Comparison of ENCODE assay signal across 15 cellular contexts in genomic region chr10:104735036-104735435, GRCh38.
DNase-seq lines count a peak whose midpoint lies in the region; ATAC-seq and TF ChIP-seq lines count a peak whose summit lies in the region.
"Had no signal": no experiment of that assay in that cellular context is flagged by ENCODE, and none has a peak within 500 bp of the region (broad histone marks: within the 10 kb centered on the region; RNA-seq: fewer than 3 reads in every experiment).

No MANE protein-coding gene starts in this region.

- TF ChIP-seq CTCF in heart right ventricle (IDR thresholded peaks at IDR 0.05) (no peak), neural progenitor cell (IDR thresholded peaks at IDR 0.05) (no peak)

- H3K27ac ChIP-seq in heart right ventricle, result no peak overlapping the region
- H3K27ac ChIP-seq in neural progenitor cell, result no peak overlapping the region

- 11 to 24% methylated on average over 8 of the region's 8 CpGs for WGBS in heart right ventricle, 2 donors

- ATAC-seq in heart right ventricle (peak in 7 of 8 donors; percentile 28 to 84 (median 68)), GM21447 (IDR thresholded peaks at IDR 0.05; ENCODE audit: unreplicated experiment) (no peak), esophagus mucosa (no peak)

- H3K4me1 ChIP-seq in heart right ventricle (peaks cover 0 to 27% (median 8%) of the 10 kb centered on the region in 9 donors), neural progenitor cell (peaks cover 23% of the 10 kb centered on the region)

- H3K27ac Mint-ChIP-seq in neural progenitor cell, result peak overlapping the region; percentile 42
- H3K27ac Mint-ChIP-seq: activated CD4-positive, alpha-beta memory T cell treated with anti-CD3 and anti-CD28 coated beads, Interleukin-2, amount 10 ng/mL, durations not matched to agents 7 days and 5 days; activated T-helper 1 cell treated with anti-CD3 and anti-CD28 coated beads, Interleukin-12 subunit alpha, Interleukin-12 subunit beta, Interleukin-2, Interleukin-4 antibody, amounts not matched to agents 30 ng/mL and 10 ng/mL and 1 ng/mL, durations not matched to agents 14 hours and 24 hours and 36 hours; progenitor cell of endocrine pancreas had no signal

- intact Hi-C loops in heart right ventricle (cut with DNase I), result no loop called here

- H3K4me3 ChIP-seq in heart right ventricle (no peak overlapping the region), neural progenitor cell (peak overlapping the region; percentile 40)

- no peaks in the 10 kb centered on the region for H3K79me2 ChIP-seq in neural progenitor cell (ENCODE audit: low read depth)

- H3K4me2 ChIP-seq in neural progenitor cell, result peak overlapping the region; percentile 79

- no peak overlapping the region for H3K9ac ChIP-seq in neural progenitor cell

- DNase-seq in G401 (ENCODE audit: low spot score) (peak; percentile 5), NCI-H69 (lab: John Stamatoyannopoulos, UW) (peak; percentile 40), heart right ventricle (peak in 1 of 2 donors; percentile 40), neural progenitor cell (ENCODE audit: low spot score) (peak; percentile 72), T-helper 1 cell (no peak), GM03348 (ENCODE audit: low spot score) (no peak)
- DNase-seq: activated CD4-positive, alpha-beta memory T cell treated with anti-CD3 and anti-CD28 coated beads, Interleukin-2, amount 10 ng/mL, durations not matched to agents 7 days and 5 days; KBM-7; kidney glomerular epithelial cell; NCI-H1048 had no signal

- no peaks in the 10 kb centered on the region for H4K20me1 ChIP-seq in neural progenitor cell (ENCODE audit: low read depth)

- H3K4me3 Mint-ChIP-seq in neural progenitor cell, result peak overlapping the region; percentile 82
- H3K4me3 Mint-ChIP-seq: activated CD4-positive, alpha-beta memory T cell treated with anti-CD3 and anti-CD28 coated beads, Interleukin-2, amount 10 ng/mL, durations not matched to agents 7 days and 5 days; activated T-helper 1 cell treated with anti-CD3 and anti-CD28 coated beads, Interleukin-12 subunit alpha, Interleukin-12 subunit beta, Interleukin-2, Interleukin-4 antibody, amounts not matched to agents 30 ng/mL and 10 ng/mL and 1 ng/mL, durations not matched to agents 14 hours and 24 hours and 36 hours; central memory CD8-positive, alpha-beta T cell had no signal

- H3K9me3 ChIP-seq in heart right ventricle (no peaks in the 10 kb centered on the region), neural progenitor cell (ENCODE audit: low read depth) (no peaks in the 10 kb centered on the region)

- H3K9me3 Mint-ChIP-seq in neural progenitor cell, result no peaks in the 10 kb centered on the region
- H3K9me3 Mint-ChIP-seq: activated CD4-positive, alpha-beta memory T cell treated with anti-CD3 and anti-CD28 coated beads, Interleukin-2, amount 10 ng/mL, durations not matched to agents 7 days and 5 days; activated T-helper 1 cell treated with anti-CD3 and anti-CD28 coated beads, Interleukin-12 subunit alpha, Interleukin-12 subunit beta, Interleukin-2, Interleukin-4 antibody, amounts not matched to agents 30 ng/mL and 10 ng/mL and 1 ng/mL, durations not matched to agents 14 hours and 24 hours and 36 hours; central memory CD8-positive, alpha-beta T cell had no signal

- H3K36me3 Mint-ChIP-seq in neural progenitor cell, result no peaks in the 10 kb centered on the region

- in situ Hi-C loops in G401 (cut with HindIII; ENCODE audit: low sequenced_read_pairs), result no loop called here

- H3K36me3 ChIP-seq in heart right ventricle, result no peaks in the 10 kb centered on the region
- H3K36me3 ChIP-seq in neural progenitor cell, result no peaks in the 10 kb centered on the region

- peaks cover 38% of the 10 kb centered on the region for H3K4me1 Mint-ChIP-seq in neural progenitor cell
- H3K4me1 Mint-ChIP-seq: activated CD4-positive, alpha-beta memory T cell treated with anti-CD3 and anti-CD28 coated beads, Interleukin-2, amount 10 ng/mL, durations not matched to agents 7 days and 5 days; central memory CD8-positive, alpha-beta T cell had no signal

- H3K27me3 ChIP-seq in heart right ventricle, result peaks cover 0 to 4% (median 0%) of the 10 kb centered on the region in 7 donors
- H3K27me3 ChIP-seq in neural progenitor cell, result no peaks in the 10 kb centered on the region

- no peak overlapping the region for H2AFZ ChIP-seq in neural progenitor cell (replicated peaks)

- H3K27me3 Mint-ChIP-seq in neural progenitor cell (ENCODE audit: insufficient read depth, low read depth), result no peaks in the 10 kb centered on the region

- peaks cover 21% of the 10 kb centered on the region for H3F3A ChIP-seq in neural progenitor cell (ENCODE audit: low read depth)

Comparison
In these comparisons a context has a peak if more than half of its experiments do, and no peak if none do; other contexts are left out.
1. DNase-seq: peak in G401 (single experiment), NCI-H69 (single experiment) and neural progenitor cell (single experiment); none in T-helper 1 cell (0 of 5) and GM03348 (single experiment).
2. ATAC-seq: peak in heart right ventricle (7 of 8); none in GM21447 (single experiment) and esophagus mucosa (single experiment).